In the genomic region with DNA sequence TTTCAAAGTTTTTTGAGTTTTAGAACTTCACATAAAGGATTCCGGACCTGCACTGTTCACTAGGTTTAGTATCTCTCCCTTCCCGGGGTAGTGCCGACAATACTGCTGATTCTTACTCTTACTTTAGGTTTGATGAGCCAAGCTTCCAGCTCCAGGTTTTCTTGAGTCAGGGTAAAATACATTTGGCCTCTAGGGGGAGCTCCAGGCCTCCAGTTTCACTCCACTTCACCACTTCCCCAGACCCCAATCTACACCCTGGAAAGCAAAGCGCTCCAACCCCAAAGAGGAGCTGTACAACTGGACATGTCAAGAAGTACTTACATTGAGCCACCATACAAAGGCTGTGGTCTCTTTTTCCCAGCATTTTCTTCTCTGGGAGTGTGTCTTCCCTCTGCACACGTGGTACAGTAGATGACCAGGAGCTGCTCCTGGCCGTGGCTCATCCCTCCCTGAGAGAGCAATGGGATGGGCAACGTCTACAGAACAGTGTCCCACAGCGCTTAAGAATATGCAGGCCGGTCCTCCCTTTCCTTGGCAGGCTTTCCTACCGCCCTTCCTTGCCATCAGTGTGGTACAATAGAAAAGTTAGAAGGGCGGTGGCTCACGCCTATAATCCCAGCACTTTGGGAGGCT, we compare ENCODE assay signal across 8 cellular contexts.
DNase-seq lines count a peak whose midpoint lies in the region; ATAC-seq and TF ChIP-seq lines count a peak whose summit lies in the region.

No MANE protein-coding gene starts in this region.

- H3K4me3 ChIP-seq in Caco-2 (ENCODE audit: low read depth, low read length) (no peak overlapping the region), HEK293 (ENCODE audit: low read depth, low read length) (no peak overlapping the region)

- peaks cover 8% of the 10 kb centered on the region for H3K36me3 Mint-ChIP-seq in Caco-2 (ENCODE audit: insufficient read depth, unreplicated experiment)
- H3K36me3 Mint-ChIP-seq in activated CD4-positive, alpha-beta T cell treated with anti-CD3 and anti-CD28 coated beads for 36 hours (ENCODE audit: low read depth): no peaks in the 10 kb centered on the region
- H3K36me3 Mint-ChIP-seq in memory B cell: no peaks in the 10 kb centered on the region

- H3K36me3 ChIP-seq in Caco-2 (ENCODE audit: control insufficient read depth, insufficient read depth, low read length): no peaks in the 10 kb centered on the region
- no peaks in the 10 kb centered on the region for H3K36me3 ChIP-seq in HEK293 (ENCODE audit: control insufficient read depth in 2 of 2, insufficient read depth in 1 of 2, low read length in 2 of 2)

- BruUV-seq in Caco-2 (replicated peaks; lab: Mats Ljungman, UMichigan): no TSS peak

- no peak overlapping the region for H3K27ac Mint-ChIP-seq in Caco-2 (ENCODE audit: unreplicated experiment)
- H3K27ac Mint-ChIP-seq in activated CD4-positive, alpha-beta T cell treated with anti-CD3 and anti-CD28 coated beads for 36 hours: no peak overlapping the region
- H3K27ac Mint-ChIP-seq in memory B cell: no peak overlapping the region

- ATAC-seq in activated CD4-positive, alpha-beta T cell treated with anti-CD3 and anti-CD28 coated beads for 36 hours: peak; percentile 57
- ATAC-seq in memory B cell (ENCODE audit: low read depth) (peak; percentile 80), GM18909 (IDR thresholded peaks at IDR 0.05; ENCODE audit: poor library complexity, unreplicated experiment) (no peak)

- H3K4me1 Mint-ChIP-seq in Caco-2 (ENCODE audit: low read depth, unreplicated experiment): peaks cover 18% of the 10 kb centered on the region
- H3K4me1 Mint-ChIP-seq in activated CD4-positive, alpha-beta T cell treated with anti-CD3 and anti-CD28 coated beads for 36 hours: peaks cover 48% of the 10 kb centered on the region
- H3K4me1 Mint-ChIP-seq in memory B cell: peaks cover 11% of the 10 kb centered on the region

- H3K9me3 ChIP-seq in Caco-2 (peaks cover 6% of the 10 kb centered on the region; the same call in 1 of the 2 replicates), HEK293 (ENCODE audit: control insufficient read depth, insufficient read depth, low read depth, low read length) (no peaks in the 10 kb centered on the region)

- peak; percentile 67 to 76 for DNase-seq in Caco-2
- peak; percentile 33 for DNase-seq in NCI-H524 treated with DMSO at 0.1 percent for 48 hours (lab: John Stamatoyannopoulos, UW)
- peak; percentile 78 for DNase-seq in activated CD4-positive, alpha-beta T cell treated with anti-CD3 and anti-CD28 coated beads for 36 hours
- DNase-seq in dermis microvascular lymphatic vessel endothelial cell (ENCODE audit: low read depth in 2 of 2): peak; percentile 14 to 59
- peak; percentile 76 to 83 for DNase-seq in memory B cell (ENCODE audit: low spot score in 2 of 2)
- peak; percentile 27 to 28 for DNase-seq in stimulated activated CD8-positive, alpha-beta memory T cell treated with anti-CD3 and anti-CD28 coated beads, Interleukin-4, amount 100 ng/mL, for 1 hour (ENCODE audit: low read depth in 2 of 2, low spot score in 1 of 2)

- CTCF ChIA-PET in Caco-2 (lab: Charles Lee): interaction anchor here (0.7 to 1.8 kb wide), 14 partner anchors 12 to 256 kb away, joined by 3 to 35 read pairs (median 4); partner anchors contain the start of gene GTPBP8
- CTCF ChIA-PET in HEK293 (lab: Yijun Ruan, JAX): interaction anchor here (0.6 to 3.6 kb wide), 39 partner anchors 8 to 890 kb away, joined by 3 to 24 read pairs (median 5); partner anchors contain the start of genes CCDC80 and GTPBP8
- CTCF ChIA-PET in activated CD4-positive, alpha-beta T cell treated with anti-CD3 and anti-CD28 coated beads for 36 hours (lab: Charles Lee): interaction anchor here (0.6 to 5.1 kb wide), 56 partner anchors 12 to 533 kb away, joined by 3 to 83 read pairs (median 4); partner anchors contain the start of genes CD200R1, CD200R1L and GTPBP8

- H3K9me3 Mint-ChIP-seq in Caco-2 (ENCODE audit: unreplicated experiment) (peaks cover 8% of the 10 kb centered on the region), memory B cell (no peaks in the 10 kb centered on the region)
- H3K9me3 Mint-ChIP-seq in activated CD4-positive, alpha-beta T cell treated with anti-CD3 and anti-CD28 coated beads for 36 hours (ENCODE audit: low read depth): no peaks in the 10 kb centered on the region

- peak; percentile 63 to 81 for TF ChIP-seq CTCF in Caco-2 (IDR thresholded peaks at IDR 0.05; ENCODE audit: insufficient read depth in 1 of 2, low read depth in 1 of 2, low read length in 1 of 2, severe bottlenecking in 1 of 2, unreplicated experiment in 1 of 2)
- TF ChIP-seq CTCF in HEK293 (tag by site-specific recombination; IDR thresholded peaks at IDR 0.05): peak; percentile 31; the same call in 1 of the 2 replicates

- H3K27me3 Mint-ChIP-seq in Caco-2 (ENCODE audit: insufficient read depth, unreplicated experiment) (no peaks in the 10 kb centered on the region), memory B cell (no peaks in the 10 kb centered on the region)
- no peaks in the 10 kb centered on the region for H3K27me3 Mint-ChIP-seq in activated CD4-positive, alpha-beta T cell treated with anti-CD3 and anti-CD28 coated beads for 36 hours

- no peak overlapping the region for H3K27ac ChIP-seq in HEK293 (ENCODE audit: extremely low read depth, low read depth, low read length)

- no peak overlapping the region for H3K4me3 Mint-ChIP-seq in Caco-2 (ENCODE audit: unreplicated experiment)
- H3K4me3 Mint-ChIP-seq in activated CD4-positive, alpha-beta T cell treated with anti-CD3 and anti-CD28 coated beads for 36 hours: no peak overlapping the region
- H3K4me3 Mint-ChIP-seq in memory B cell: no peak overlapping the region

- H3K27me3 ChIP-seq in Caco-2 (replicated peaks; ENCODE audit: control insufficient read depth, insufficient read depth, low read length): no peaks in the 10 kb centered on the region

- POLR2A ChIA-PET in Caco-2 (lab: Charles Lee) (interaction anchor here (0.9 kb wide), 1 partner anchor 92 kb away, joined by 3 read pairs; no protein-coding TSS in a partner anchor), HEK293 (lab: Yijun Ruan, JAX) (interaction anchor here (0.7 to 0.9 kb wide), 2 partner anchors 93 to 256 kb away, joined by 3 read pairs; partner anchors contain the start of gene GTPBP8)
- POLR2A ChIA-PET in activated CD4-positive, alpha-beta T cell treated with anti-CD3 and anti-CD28 coated beads for 36 hours (lab: Charles Lee): interaction anchor here (0.5 to 1.8 kb wide), 4 partner anchors 39 to 271 kb away, joined by 3 to 6 read pairs (median 3); no protein-coding TSS in a partner anchor

- H3K4me1 ChIP-seq in Caco-2 (peaks cover 19% of the 10 kb centered on the region), HEK293 (ENCODE audit: control insufficient read depth, insufficient read depth, low read length) (no peaks in the 10 kb centered on the region)

- intact Hi-C loops in Caco-2 (cut with micrococcal nuclease; ENCODE audit: unreplicated experiment): loop anchor here (1.0 to 2.0 kb wide), 4 partner anchors 79 to 244 kb away; no protein-coding TSS in a partner anchor
- intact Hi-C loops in activated CD4-positive, alpha-beta T cell treated with anti-CD3 and anti-CD28 coated beads for 36 hours (cut with DNase I, micrococcal nuclease): loop anchor here (1.0 to 5.0 kb wide), 7 partner anchors 59 to 554 kb away; no protein-coding TSS in a partner anchor

TF ChIP-seq in HEK293, 187 proteins besides CTCF, POLR2A, EP300 and RAD21:
- TF ChIP-seq SCRT1 (tag by site-specific recombination; IDR thresholded peaks at IDR 0.05; ENCODE audit: borderline replicate concordance) (no peak), ZNF654 (tag by site-specific recombination; IDR thresholded peaks at IDR 0.05; ENCODE audit: low read depth) (peak; percentile 68), ZNF214 (tag by site-specific recombination; IDR thresholded peaks at IDR 0.05; ENCODE audit: borderline replicate concordance) (no peak), ZSCAN30 (tag by site-specific recombination; IDR thresholded peaks at IDR 0.05) (no peak)

Comparison
In these comparisons a context has a peak if more than half of its experiments do, and no peak if none do; other contexts are left out.
1. DNase-seq: peak in every context shown above with its lines; median percentile 80 in memory B cell; 78 in activated CD4-positive, alpha-beta T cell treated with anti-CD3 and anti-CD28 coated beads for 36 hours; 72 in Caco-2; 36 in dermis microvascular lymphatic vessel endothelial cell; 33 in NCI-H524 treated with DMSO at 0.1 percent for 48 hours; 28 in stimulated activated CD8-positive, alpha-beta memory T cell treated with anti-CD3 and anti-CD28 coated beads, Interleukin-4, amount 100 ng/mL, for 1 hour.